In the genomic region with DNA sequence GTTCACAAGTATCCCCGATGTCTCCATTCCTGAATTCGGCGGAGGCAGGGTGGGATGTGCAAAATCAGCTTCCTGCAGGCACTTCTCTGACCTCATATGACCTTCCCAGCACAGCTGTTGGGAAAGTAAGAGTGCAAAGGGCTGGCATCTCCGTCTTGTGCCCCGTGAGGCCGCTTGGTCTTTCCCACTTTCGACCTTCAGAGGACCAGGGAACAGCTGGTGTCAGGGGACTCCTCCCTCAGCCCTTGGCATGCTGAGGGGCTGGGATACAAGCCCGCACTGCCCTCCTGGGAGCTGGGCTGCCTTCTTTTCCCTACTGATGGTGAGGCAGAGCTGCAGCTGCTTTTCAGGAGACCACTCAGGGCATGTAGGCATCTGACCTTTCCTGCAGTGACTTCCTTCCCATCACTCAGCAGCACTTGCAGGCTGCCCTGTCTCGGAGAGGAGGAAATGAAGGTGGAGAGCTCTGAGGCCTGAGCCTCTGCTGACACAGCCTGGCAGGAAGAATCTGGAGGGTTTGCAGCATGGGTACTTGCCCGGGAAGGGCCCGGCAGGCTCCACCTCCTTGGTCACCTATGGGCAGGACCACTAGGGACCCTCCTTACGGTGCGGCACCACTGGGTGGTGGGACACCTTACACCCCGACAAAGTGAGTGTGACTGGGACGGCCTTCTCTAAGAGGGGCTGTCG, we compare ENCODE assay signal across 13 cellular contexts.
"Had no signal": no experiment of that assay in that cellular context is flagged by ENCODE, and none has a peak within 500 bp of the region (broad histone marks: within the 10 kb centered on the region; RNA-seq: fewer than 3 reads in every experiment).

No MANE protein-coding gene starts in this region.

- DNase-seq: activated CD4-positive, alpha-beta T cell treated with anti-CD3 and anti-CD28 coated beads, Interleukin-2, amount 50 U/mL, for 4 hours; activated CD4-positive, CD25-positive, alpha-beta regulatory T cell treated with anti-CD3 and anti-CD28 coated beads, Interleukin-2, amount 50 U/mL, for 72 hours; amygdala; endodermal cell; hypothalamus; kidney glomerular epithelial cell; nucleus accumbens; stimulated activated CD4-positive, alpha-beta T cell treated with anti-CD3 and anti-CD28 coated beads, Interleukin-2, amount 100 ng/mL, for 48 hours had no signal

- H3K4me3 Mint-ChIP-seq: activated naive CD8-positive, alpha-beta T cell; dendritic cell treated with granulocyte-macrophage colony-stimulating factor and Interleukin-4, amounts not matched to agents 40 ng/mL and 50 ng/mL, for 4 days; endodermal cell; naive thymus-derived CD8-positive, alpha-beta T cell; stimulated activated naive CD8-positive, alpha-beta T cell treated with anti-CD3 and anti-CD28 coated beads, Interleukin-15, Interleukin-2, amounts not matched to agents 100 ng/mL and 50 ng/mL, for 24 hours had no signal

- H3K27ac Mint-ChIP-seq: activated naive CD8-positive, alpha-beta T cell; dendritic cell treated with granulocyte-macrophage colony-stimulating factor and Interleukin-4, amounts not matched to agents 40 ng/mL and 50 ng/mL, for 4 days; endodermal cell; naive thymus-derived CD8-positive, alpha-beta T cell; stimulated activated naive CD8-positive, alpha-beta T cell treated with anti-CD3 and anti-CD28 coated beads, Interleukin-15, Interleukin-2, amounts not matched to agents 100 ng/mL and 50 ng/mL, for 24 hours had no signal

- H3K36me3 Mint-ChIP-seq: activated naive CD8-positive, alpha-beta T cell; brain; naive thymus-derived CD8-positive, alpha-beta T cell had no signal

- H3K27me3 Mint-ChIP-seq: activated naive CD8-positive, alpha-beta T cell; brain; stimulated activated naive CD8-positive, alpha-beta T cell treated with anti-CD3 and anti-CD28 coated beads, Interleukin-15, Interleukin-2, amounts not matched to agents 100 ng/mL and 50 ng/mL, for 24 hours had no signal

- H3K4me1 Mint-ChIP-seq: naive thymus-derived CD8-positive, alpha-beta T cell had no signal

- ATAC-seq: naive thymus-derived CD8-positive, alpha-beta T cell had no signal

- H3K9me3 Mint-ChIP-seq: brain; dendritic cell treated with granulocyte-macrophage colony-stimulating factor and Interleukin-4, amounts not matched to agents 40 ng/mL and 50 ng/mL, for 4 days; endodermal cell; naive thymus-derived CD8-positive, alpha-beta T cell; stimulated activated naive CD8-positive, alpha-beta T cell treated with anti-CD3 and anti-CD28 coated beads, Interleukin-15, Interleukin-2, amounts not matched to agents 100 ng/mL and 50 ng/mL, for 24 hours had no signal
